8 cellular contexts compared by ENCODE assay signal in the genomic region with DNA sequence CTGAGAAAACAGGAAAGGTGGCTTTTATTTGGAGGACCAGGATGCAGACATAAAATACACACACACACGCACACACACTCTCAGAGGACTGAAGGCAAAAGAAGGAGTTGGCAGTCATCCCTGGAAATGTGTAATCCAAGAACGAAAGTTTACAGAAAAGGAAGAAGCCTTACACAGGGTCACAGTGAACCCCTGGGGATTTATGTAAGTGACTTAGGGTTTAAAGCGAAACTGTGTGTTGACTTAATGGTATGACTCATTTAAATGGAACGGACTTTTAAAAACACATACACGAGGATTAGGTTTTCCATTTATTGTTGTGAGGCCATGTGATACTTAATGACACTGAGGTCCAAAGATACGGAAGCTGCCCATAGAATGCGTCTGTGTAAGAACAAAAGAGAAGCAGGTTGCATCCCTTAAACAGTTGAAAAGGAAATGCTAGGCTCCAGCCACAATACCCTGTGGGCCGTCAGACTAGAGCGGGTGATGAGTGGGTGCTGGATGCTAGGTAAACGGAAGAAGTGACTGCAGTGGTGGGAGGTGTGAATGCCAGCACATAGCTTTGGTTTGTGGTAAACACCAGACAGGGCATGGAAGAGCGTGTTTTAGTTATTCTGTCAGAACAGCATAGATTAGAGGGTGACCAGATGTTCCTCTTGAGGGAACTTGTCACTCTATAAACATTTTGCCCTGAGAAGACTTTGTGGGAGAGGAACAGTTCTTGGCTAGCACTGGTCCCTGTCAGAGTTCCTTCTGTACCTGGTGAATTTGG. TPM values are rescaled to one million over a fixed set of nuclear protein-coding genes. Genes with fewer than 3 reads are reported as not detected.
A peak's percentile ranks its signal among the peaks of the same experiment; 100 is the strongest.
DNase-seq lines count a peak whose midpoint lies in the region; ATAC-seq, FAIRE-seq and TF ChIP-seq lines count a peak whose summit lies in the region.

No MANE protein-coding gene starts in this region.

- CTCF ChIA-PET in GM12878 (lab: Yijun Ruan, JAX): interaction anchor here (0.6 to 3.4 kb wide), 4 partner anchors 11 to 395 kb away, joined by 3 to 13 read pairs (median 4); partner anchors contain the start of genes BCL10 and C1orf52

- ATAC-seq in GM19468 (IDR thresholded peaks at IDR 0.05; ENCODE audit: extremely low read depth, unreplicated experiment) (peak; percentile 73), HG03575 (IDR thresholded peaks at IDR 0.05; ENCODE audit: extremely low read depth, insufficient number of reproducible peaks, low FRiP score, unreplicated experiment) (peak; percentile 74), GM12878 (peak; percentile 98), right lobe of liver (peak; percentile 75 to 86 (median 78))

- no peak for TF ChIP-seq RAD21 in GM12878 (IDR thresholded peaks at IDR 0.05; ENCODE audit: insufficient read depth, low read depth, low read length)

- H3K4me1 ChIP-seq in GM12878 (ENCODE audit: control insufficient read depth, insufficient read depth, low read length) (peaks cover 6% of the 10 kb centered on the region), right lobe of liver (no peaks in the 10 kb centered on the region)

- peak; percentile 90 for FAIRE-seq in GM12878 (lab: Jason Lieb, UNC)

- H4K20me1 ChIP-seq in GM12878 (ENCODE audit: control insufficient read depth, insufficient read depth): no peaks in the 10 kb centered on the region

- no peak overlapping the region for H3K9ac ChIP-seq in GM12878 (ENCODE audit: control insufficient read depth, insufficient read depth, low read length)

- peak overlapping the region; percentile 78 for H3K4me2 ChIP-seq in GM12878 (ENCODE audit: control insufficient read depth, insufficient read depth)

- TF ChIP-seq POLR2A in GM12878 (IDR thresholded peaks at IDR 0.05; ENCODE audit: low read depth, low read length): no peak
- TF ChIP-seq POLR2A in right lobe of liver (IDR thresholded peaks at IDR 0.05): no peak

- intact Hi-C loops in GM12878 (cut with micrococcal nuclease; ENCODE audit: unreplicated experiment): loop anchor here (2.0 kb wide), 1 partner anchor 21 kb away; the partner anchor contains the start of gene BCL10
- intact Hi-C loops in right lobe of liver (cut with DNase I): no loop called here

- H3K9me3 ChIP-seq in GM12878 (replicated peaks; ENCODE audit: control insufficient read depth, insufficient read depth, low read length) (no peaks in the 10 kb centered on the region), right lobe of liver (no peaks in the 10 kb centered on the region)

- POLR2A ChIA-PET in GM12878 (lab: Charles Lee): interaction anchor here (1.8 kb wide), 1 partner anchor 22 kb away, joined by 11 read pairs; the partner anchor contains the start of gene BCL10

- H3K27me3 ChIP-seq in GM12878 (replicated peaks in 1 of 2; ENCODE audit: control insufficient read depth in 2 of 2, insufficient read depth in 2 of 2, low read length in 1 of 2) (no peaks in the 10 kb centered on the region; a peak in 1 of 4 replicates), right lobe of liver (no peaks in the 10 kb centered on the region)

- peaks cover 47% of the 10 kb centered on the region for H3K27me3 Mint-ChIP-seq in T-helper 1 cell treated with Interleukin-12 subunit alpha and Interleukin-12 subunit beta and Interleukin-4 antibody, amounts not matched to agents 30 μg/mL and 1 μg/mL, for 36 hours (ENCODE audit: low read depth)

- H3K27ac ChIP-seq in C4-2B (peak overlapping the region; percentile 73), GM12878 (ENCODE audit: control insufficient read depth, insufficient read depth) (no peak overlapping the region), right lobe of liver (peak overlapping the region; percentile 27 to 36 (median 33))

- in situ Hi-C loops in GM12878 (cut with MboI): no loop called here

- TF ChIP-seq EP300 in GM12878 (IDR thresholded peaks at IDR 0.05; ENCODE audit: borderline replicate concordance in 1 of 2, control insufficient read depth in 1 of 2, low read depth in 2 of 2, low read length in 2 of 2): peak in 1 of 2 experiments; percentile 57; a peak in 1 of 4 replicates

- DNase-seq in GM12878 (ENCODE audit: low read depth, low spot score): peak; percentile 80
- DNase-seq in right lobe of liver: no peak
- DNase-seq in stimulated activated CD8-positive, alpha-beta memory T cell treated with anti-CD3 and anti-CD28 coated beads, Interleukin-12 subunit alpha, Interleukin-12 subunit beta, amount 100 ng/mL, for 4 hours (ENCODE audit: low read depth): peak; percentile 63
- DNase-seq in NCI-H524 (lab: John Stamatoyannopoulos, UW): no peak

- no peaks in the 10 kb centered on the region for H3K36me3 ChIP-seq in GM12878 (ENCODE audit: control insufficient read depth in 2 of 2, insufficient read depth in 2 of 2, low read length in 1 of 2)
- no peaks in the 10 kb centered on the region for H3K36me3 ChIP-seq in right lobe of liver

- H3K36me3 Mint-ChIP-seq in T-helper 1 cell treated with Interleukin-12 subunit alpha and Interleukin-12 subunit beta and Interleukin-4 antibody, amounts not matched to agents 30 μg/mL and 1 μg/mL, for 36 hours (ENCODE audit: low read depth): peaks cover 2% of the 10 kb centered on the region

- 5% methylated on average over 11 of the region's 11 CpGs for WGBS in GM12878 (ENCODE audit: insufficient coverage, insufficient replicate concordance, low lambda C conversion rate, missing lambda C conversion rate)
- WGBS in right lobe of liver (ENCODE audit: insufficient coverage, low coverage, low lambda C conversion rate, missing lambda C conversion rate): 49% methylated on average over 11 of the region's 11 CpGs

- no peaks in the 10 kb centered on the region for H3K9me3 Mint-ChIP-seq in T-helper 1 cell treated with Interleukin-12 subunit alpha and Interleukin-12 subunit beta and Interleukin-4 antibody, amounts not matched to agents 30 μg/mL and 1 μg/mL, for 36 hours

- H3K4me3 ChIP-seq in GM12878 (no peak overlapping the region), right lobe of liver (no peak overlapping the region)

- RAD21 ChIA-PET in GM12878 (lab: Charles Lee; ENCODE audit: unreplicated experiment): interaction anchor here (1.3 kb wide), 1 partner anchor 353 kb away, joined by 3 read pairs; no protein-coding TSS in a partner anchor

- TF ChIP-seq CTCF in C4-2B (conservative IDR thresholded peaks at IDR 0.05): no peak
- TF ChIP-seq CTCF in GM12878 (IDR thresholded peaks at IDR 0.05 in 2 of 3, conservative IDR thresholded peaks at IDR 0.05 in 1 of 3; ENCODE audit: control insufficient read depth in 2 of 3, extremely low read depth in 1 of 3, insufficient read depth in 1 of 3, low read depth in 3 of 3, low read length in 3 of 3): no peak
- TF ChIP-seq CTCF in right lobe of liver (IDR thresholded peaks at IDR 0.05): no peak

- SMC1A ChIA-PET in GM12878 (lab: Charles Lee; ENCODE audit: uncharacterized antibody, unreplicated experiment): interaction anchor here (0.9 to 1.3 kb wide), 2 partner anchors 21 kb away, joined by 3 to 9 read pairs; partner anchors contain the start of gene BCL10

- H3K27ac Mint-ChIP-seq in T-helper 1 cell treated with Interleukin-12 subunit alpha and Interleukin-12 subunit beta and Interleukin-4 antibody, amounts not matched to agents 30 μg/mL and 1 μg/mL, for 36 hours: peak overlapping the region; percentile 80

- peak overlapping the region; percentile 70 for H3K4me3 Mint-ChIP-seq in T-helper 1 cell treated with Interleukin-12 subunit alpha and Interleukin-12 subunit beta and Interleukin-4 antibody, amounts not matched to agents 30 μg/mL and 1 μg/mL, for 36 hours

- BruUV-seq in GM12878 (replicated peaks; lab: Mats Ljungman, UMichigan): no TSS peak

- peak overlapping the region; percentile 40 for H2AFZ ChIP-seq in GM12878 (ENCODE audit: control insufficient read depth, low read depth, low read length)

- H3K4me1 Mint-ChIP-seq in T-helper 1 cell treated with Interleukin-12 subunit alpha and Interleukin-12 subunit beta and Interleukin-4 antibody, amounts not matched to agents 30 μg/mL and 1 μg/mL, for 36 hours (ENCODE audit: low read depth): peaks cover 17% of the 10 kb centered on the region

- H3K79me2 ChIP-seq in GM12878 (ENCODE audit: control insufficient read depth, insufficient read depth, low read length): no peaks in the 10 kb centered on the region

RNA-seq across cellular contexts. Expression of gene BCL10, which starts 21.6 kb away (rescaled TPM):
- total RNA-seq in GM12878 (2013; cell fraction: nucleolus; rRNA removed): 45.2 and 45.4 TPM in 2 replicates
- total RNA-seq in GM12878 (2014; rRNA removed): 20.0 and 22.6 TPM in 2 replicates
- total RNA-seq in GM12878 (2014; rRNA removed; fragmentation: Illumina TruSeq; extraction: Trizol): 21.7 and 23.7 TPM in 2 replicates
- 25.3 and 28.1 TPM in 2 replicates for total RNA-seq in GM12878 (2021)
- polyA plus RNA-seq in GM12878 (2011; ENCODE audit: low read depth): 8.6 TPM
- 17.8 and 22.3 TPM in 2 replicates for polyA plus RNA-seq in GM12878 (2011; rRNA removed)
- polyA plus RNA-seq in GM12878 (2011; cell fraction: cytosol; rRNA removed): 9.8 and 10.1 TPM in 2 replicates
- polyA plus RNA-seq in GM12878 (2011; cell fraction: nucleus; rRNA removed): 8.8 TPM in 2 replicates
- 11.7 and 16.2 TPM in 2 replicates for polyA plus RNA-seq in GM12878 (2012)
- polyA plus RNA-seq in GM12878 (2014; fragmentation: Illumina TruSeq; extraction: Trizol): 18.3 and 21.1 TPM in 2 replicates
- 10 to 100 TPM; 16.7 to 19.0 TPM for polyA plus RNA-seq in GM12878 (2014; fragmentation: Nextera tagmentation; extraction: Ambion mirVana)
- polyA plus RNA-seq in GM12878 (2014; rRNA removed): 10.6 and 11.8 TPM in 2 replicates
- polyA plus RNA-seq in GM12878 (2016; fragmentation: Nextera tagmentation; extraction: Ambion mirVana): 10 to 100 TPM; 26.8 to 35.2 TPM
- polyA minus RNA-seq in GM12878 (2011; rRNA and poly(A)+ RNA removed): 28.8 and 29.7 TPM in 2 replicates
- 12.2 and 12.8 TPM in 2 replicates for polyA minus RNA-seq in GM12878 (2011; cell fraction: cytosol; rRNA and poly(A)+ RNA removed)
- 46.5 and 60.1 TPM in 2 replicates for polyA minus RNA-seq in GM12878 (2011; cell fraction: nucleus; rRNA and poly(A)+ RNA removed)
- total RNA-seq in right lobe of liver: 10 to 100 TPM in 2 of 6 experiments, 1 to 10 TPM in 4; 7.3 to 14.1 (median 9.1) TPM

RNA-seq across cellular contexts. Expression of gene C1orf52, which starts 38.6 kb away (rescaled TPM):
- 27.3 and 46.0 TPM in 2 replicates for total RNA-seq in GM12878 (2013; cell fraction: nucleolus; rRNA removed)
- total RNA-seq in GM12878 (2014; rRNA removed): 20.4 and 26.8 TPM in 2 replicates
- 16.4 and 16.6 TPM in 2 replicates for total RNA-seq in GM12878 (2014; rRNA removed; fragmentation: Illumina TruSeq; extraction: Trizol)
- total RNA-seq in GM12878 (2021): 13.8 and 16.8 TPM in 2 replicates
- polyA plus RNA-seq in GM12878 (2011; ENCODE audit: low read depth): 8.3 TPM
- 22.9 and 34.8 TPM in 2 replicates for polyA plus RNA-seq in GM12878 (2011; rRNA removed)
- polyA plus RNA-seq in GM12878 (2011; cell fraction: cytosol; rRNA removed): 15.5 and 23.5 TPM in 2 replicates
- 29.2 and 30.7 TPM in 2 replicates for polyA plus RNA-seq in GM12878 (2011; cell fraction: nucleus; rRNA removed)
- 18.7 and 19.6 TPM in 2 replicates for polyA plus RNA-seq in GM12878 (2012)
- polyA plus RNA-seq in GM12878 (2014; fragmentation: Illumina TruSeq; extraction: Trizol): 12.8 and 15.1 TPM in 2 replicates
- polyA plus RNA-seq in GM12878 (2014; fragmentation: Nextera tagmentation; extraction: Ambion mirVana): 10 to 100 TPM in 1 of 2 experiments, 1 to 10 TPM in 1; 9.4 to 17.1 TPM
- polyA plus RNA-seq in GM12878 (2014; rRNA removed): 18.1 and 27.3 TPM in 2 replicates
- 10 to 100 TPM; 37.6 to 39.5 TPM for polyA plus RNA-seq in GM12878 (2016; fragmentation: Nextera tagmentation; extraction: Ambion mirVana)
- 6.2 and 15.9 TPM in 2 replicates for polyA minus RNA-seq in GM12878 (2011; rRNA and poly(A)+ RNA removed)
- polyA minus RNA-seq in GM12878 (2011; cell fraction: cytosol; rRNA and poly(A)+ RNA removed): 5.6 and 14.2 TPM in 2 replicates
- polyA minus RNA-seq in GM12878 (2011; cell fraction: nucleus; rRNA and poly(A)+ RNA removed): 10.6 and 15.5 TPM in 2 replicates
- total RNA-seq in right lobe of liver: 1 to 10 TPM; 4.7 to 8.0 (median 6.7) TPM

Comparison
In these comparisons a context has a peak if more than half of its experiments do, and no peak if none do; other contexts are left out.
1. DNase-seq: peak in GM12878 (single experiment) and stimulated activated CD8-positive, alpha-beta memory T cell treated with anti-CD3 and anti-CD28 coated beads, Interleukin-12 subunit alpha, Interleukin-12 subunit beta, amount 100 ng/mL, for 4 hours (single experiment); none in right lobe of liver (0 of 3) and NCI-H524 (0 of 2).
2. Peak in every context shown above with its lines, with median percentiles within 50 percentile points of each other: ATAC-seq.